ENCODE assay signal across 21 cellular contexts in the genomic region with DNA sequence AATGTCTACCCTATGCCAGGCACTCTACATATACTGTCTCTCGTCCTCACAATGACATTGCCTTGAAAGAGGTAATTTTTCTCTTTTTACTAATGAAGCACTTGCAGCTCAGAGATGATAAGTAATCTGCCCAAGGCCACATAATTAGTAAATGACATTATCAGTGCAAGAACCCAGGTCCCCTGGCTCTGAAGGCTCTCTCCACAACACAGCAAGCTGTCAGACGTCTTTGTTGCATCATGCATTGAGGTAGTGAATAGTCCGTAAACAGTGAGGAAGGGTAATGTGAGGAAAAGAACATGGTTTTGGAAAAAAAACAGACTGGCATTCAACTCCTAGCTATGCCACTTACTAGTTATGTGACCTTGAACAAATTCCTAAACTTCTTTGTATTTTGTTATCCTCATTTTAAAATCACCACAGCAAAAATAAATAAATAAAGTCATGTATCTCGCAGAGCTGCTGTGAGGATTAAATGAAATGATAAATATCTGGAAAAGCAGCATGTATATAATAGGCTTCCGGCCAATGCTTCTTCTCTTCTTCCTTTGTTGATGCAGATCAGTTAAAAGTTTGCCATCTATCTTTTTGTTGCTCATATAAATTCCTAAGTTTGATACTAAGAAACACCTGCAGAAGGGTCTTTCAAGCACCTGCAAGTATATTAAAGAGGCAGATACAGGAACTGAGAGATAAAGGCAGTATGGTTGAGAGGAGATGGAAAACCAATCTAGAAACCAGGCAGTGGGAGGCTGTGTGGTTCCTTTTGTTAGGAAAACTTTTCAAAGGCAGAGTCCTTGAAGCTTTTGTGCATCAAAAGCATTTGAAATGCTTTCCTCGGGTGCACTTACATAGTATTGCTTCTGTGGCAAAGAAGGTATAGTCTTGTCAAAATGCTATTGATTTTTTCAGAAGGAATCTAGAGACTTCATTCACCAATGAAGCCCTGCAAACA.
DNase-seq lines count a peak whose midpoint lies in the region; ATAC-seq and TF ChIP-seq lines count a peak whose summit lies in the region.
"Had no signal": no experiment of that assay in that cellular context is flagged by ENCODE, and none has a peak within 500 bp of the region (broad histone marks: within the 10 kb centered on the region; RNA-seq: fewer than 3 reads in every experiment).

No MANE protein-coding gene starts in this region.

- dilution Hi-C loops in IMR-90 (cut with HindIII; ENCODE audit: low sequenced_read_pairs, unreplicated experiment), result no loop called here

- H3K9me3 Mint-ChIP-seq in activated T-helper 17 cell treated with anti-CD3 and anti-CD28 coated beads, Interleukin-2, amount 50 U/mL, for 72 hours, result peaks cover 10% of the 10 kb centered on the region
- H3K9me3 Mint-ChIP-seq: IgD-negative memory B cell had no signal

- H2BK15ac ChIP-seq in IMR-90 (ENCODE audit: low read depth, low read length) (peak overlapping the region; percentile 72), neuronal stem cell (ENCODE audit: low read length) (no peak overlapping the region)

- no peak overlapping the region for H2AK9ac ChIP-seq in IMR-90 (replicated peaks; ENCODE audit: low read depth, low read length, poor library complexity)

- H3K4me2 ChIP-seq in IMR-90 (ENCODE audit: low read depth, low read length) (no peak overlapping the region; the same call in 1 of the 2 replicates), neuronal stem cell (ENCODE audit: insufficient read depth, low read length, poor library complexity, severe bottlenecking) (no peak overlapping the region)

- no TSS peak for BruUV-seq in IMR-90 (replicated peaks; lab: Mats Ljungman, UMichigan)

- peak overlapping the region; percentile 88; the same call in 1 of the 2 replicates for H4K5ac ChIP-seq in IMR-90 (ENCODE audit: low read depth, low read length)

- POLR2A ChIA-PET in IMR-90 (lab: Charles Lee; ENCODE audit: unreplicated experiment), result no interaction called here

- no peak for ATAC-seq in IMR-90 (ENCODE audit: low read depth)
- ATAC-seq in activated T-helper 17 cell treated with anti-CD3 and anti-CD28 coated beads, Interleukin-2, amount 50 U/mL, for 72 hours (replicated peaks), result no peak
- ATAC-seq in GM19467 (IDR thresholded peaks at IDR 0.05; ENCODE audit: unreplicated experiment), result no peak
- ATAC-seq: activated CD8-positive, alpha-beta T cell treated with anti-CD3 and anti-CD28 coated beads for 36 hours; gastrocnemius medialis; natural killer cell treated with Interleukin-12 subunit alpha and Interleukin-12 subunit beta and Interleukin-15 and Interleukin-18, amount 100 ng/mL, for 72 hours had no signal

- H3K14ac ChIP-seq in IMR-90 (replicated peaks; ENCODE audit: low read depth, low read length) (peak overlapping the region; percentile 62), neuronal stem cell (ENCODE audit: low read length) (no peak overlapping the region)

- no CpG with 5 or more reads among the region's 6 CpGs for WGBS in IMR-90 (ENCODE audit: extremely low coverage in 2 of 2, insufficient read length in 1 of 2), 2 experiments
- WGBS in neuronal stem cell (ENCODE audit: extremely low coverage in 2 of 2, insufficient read length in 2 of 2, insufficient replicate concordance in 1 of 2), 2 donors, result no CpG with 5 or more reads among the region's 6 CpGs
- WGBS in thyroid gland, 2 donors, result 86 to 88% methylated on average over 6 of the region's 6 CpGs

- H3K9me3 ChIP-seq in IMR-90 (ENCODE audit: control insufficient read depth, insufficient read depth, low read length) (no peaks in the 10 kb centered on the region), neuronal stem cell (replicated peaks in 1 of 2; ENCODE audit: control insufficient read depth in 2 of 2, insufficient read depth in 1 of 2, low read depth in 1 of 2, low read length in 2 of 2) (no peaks in the 10 kb centered on the region), thyroid gland (no peaks in the 10 kb centered on the region)
- H3K9me3 ChIP-seq: gastrocnemius medialis, HAP-1, stomach had no signal

- H3K4me1 ChIP-seq in IMR-90 (ENCODE audit: control insufficient read depth, insufficient read depth, low read length) (peaks cover 15% of the 10 kb centered on the region), neuronal stem cell (ENCODE audit: control insufficient read depth in 2 of 2, insufficient read depth in 1 of 2, low read depth in 1 of 2, low read length in 2 of 2) (peaks cover 0 to 7% of the 10 kb centered on the region in 2 donors), thyroid gland (no peaks in the 10 kb centered on the region)
- H3K4me1 ChIP-seq: gastrocnemius medialis, HAP-1 had no signal

- H3K27me3 Mint-ChIP-seq in activated T-helper 17 cell treated with anti-CD3 and anti-CD28 coated beads, Interleukin-2, amount 50 U/mL, for 72 hours, result no peaks in the 10 kb centered on the region
- H3K27me3 Mint-ChIP-seq: activated CD8-positive, alpha-beta T cell treated with anti-CD3 and anti-CD28 coated beads for 36 hours; activated T-cell treated with anti-CD3 and anti-CD28 coated beads, Interleukin-2, amount 50 U/mL, for 24 hours; IgD-negative memory B cell; natural killer cell treated with Interleukin-12 subunit alpha and Interleukin-12 subunit beta and Interleukin-15 and Interleukin-18, amount 100 ng/mL, for 72 hours had no signal

- H3K27ac ChIP-seq in IMR-90 (ENCODE audit: insufficient read depth, low read length) (peak overlapping the region; percentile 46; the same call in 1 of the 2 replicates), neuronal stem cell (replicated peaks; ENCODE audit: low read length) (no peak overlapping the region), thyroid gland (no peak overlapping the region)
- H3K27ac ChIP-seq: C4-2B, gastrocnemius medialis had no signal

- no peak for TF ChIP-seq RAD21 in IMR-90 (IDR thresholded peaks at IDR 0.05; ENCODE audit: low read length)

- H3K79me1 ChIP-seq in IMR-90 (ENCODE audit: low read depth in 1 of 2, low read length in 2 of 2), result peaks cover 0 to 17% of the 10 kb centered on the region in 2 experiments; a peak in 2 of 4 replicates
- H3K79me1 ChIP-seq in neuronal stem cell (ENCODE audit: low read depth, low read length), result no peaks in the 10 kb centered on the region

- no peak for TF ChIP-seq CTCF in IMR-90 (conservative IDR thresholded peaks at IDR 0.05; ENCODE audit: low read depth, low read length)
- no peak for TF ChIP-seq CTCF in thyroid gland (IDR thresholded peaks at IDR 0.05)

- peak overlapping the region; percentile 52; the same call in 1 of the 2 replicates for H3K23ac ChIP-seq in IMR-90 (ENCODE audit: low read depth, low read length)
- H3K23ac ChIP-seq in neuronal stem cell (ENCODE audit: low read depth, low read length, poor library complexity), result no peak overlapping the region

- H4K8ac ChIP-seq in IMR-90 (ENCODE audit: low read depth in 2 of 2, low read length in 2 of 2) (peak overlapping the region; percentile 46 to 68; a peak in 2 of 4 replicates), neuronal stem cell (ENCODE audit: low read depth, low read length) (no peak overlapping the region)

- H3K18ac ChIP-seq in IMR-90 (ENCODE audit: low read depth, low read length), result peak overlapping the region; percentile 91; the same call in 1 of the 2 replicates
- no peak overlapping the region for H3K18ac ChIP-seq in neuronal stem cell (ENCODE audit: low read length)

- peaks cover 10% of the 10 kb centered on the region for H3K9me1 ChIP-seq in IMR-90 (ENCODE audit: insufficient read depth, low read length)

- peaks cover 57% of the 10 kb centered on the region for H3K4me1 Mint-ChIP-seq in activated T-helper 17 cell treated with anti-CD3 and anti-CD28 coated beads, Interleukin-2, amount 50 U/mL, for 72 hours

- no peaks in the 10 kb centered on the region for H3K27me3 ChIP-seq in IMR-90 (ENCODE audit: control insufficient read depth, insufficient read depth, low read length)
- H3K27me3 ChIP-seq in neuronal stem cell (ENCODE audit: control insufficient read depth in 3 of 3, insufficient read depth in 3 of 3, low read depth in 1 of 3, low read length in 3 of 3), result no peaks in the 10 kb centered on the region
- no peaks in the 10 kb centered on the region for H3K27me3 ChIP-seq in thyroid gland
- H3K27me3 ChIP-seq: gastrocnemius medialis, stomach had no signal

- H3K27ac Mint-ChIP-seq in activated T-helper 17 cell treated with anti-CD3 and anti-CD28 coated beads, Interleukin-2, amount 50 U/mL, for 72 hours, result no peak overlapping the region

- DNase-seq in NCI-H82 (lab: John Stamatoyannopoulos, UW), result peak; percentile 17
- no peak for DNase-seq in NCI-H82 treated with DMSO at 0.1 percent for 48 hours (lab: John Stamatoyannopoulos, UW; ENCODE audit: unreplicated experiment)
- DNase-seq in IMR-90, result no peak
- DNase-seq in neuronal stem cell (ENCODE audit: low spot score), result peak; percentile 11
- DNase-seq in thyroid gland, result no peak
- no peak for DNase-seq in dedifferentiated amniotic fluid mesenchymal stem cell (ENCODE audit: extremely low spot score)
- DNase-seq: activated CD8-positive, alpha-beta T cell treated with anti-CD3 and anti-CD28 coated beads for 36 hours; activated T-cell treated with anti-CD3 and anti-CD28 coated beads, Interleukin-2, amount 50 U/mL, for 24 hours; central memory CD4-positive, alpha-beta T cell; gastrocnemius medialis; GF-D8; MM.1S; NCI-H345; stimulated activated CD4-positive, alpha-beta T cell treated with anti-CD3 and anti-CD28 coated beads, Interleukin-2, amount 100 ng/mL, for 24 hours; stomach had no signal

- H3K56ac ChIP-seq in IMR-90 (ENCODE audit: extremely low read depth, insufficient read depth, low read length), result peak overlapping the region; percentile 43; the same call in 1 of the 2 replicates

- H2AK5ac ChIP-seq in IMR-90 (ENCODE audit: low read depth, low read length) (peak overlapping the region; percentile 85), neuronal stem cell (ENCODE audit: low read depth, low read length) (no peak overlapping the region)

- peaks cover 8% of the 10 kb centered on the region for H3K36me3 Mint-ChIP-seq in activated T-helper 17 cell treated with anti-CD3 and anti-CD28 coated beads, Interleukin-2, amount 50 U/mL, for 72 hours (ENCODE audit: low read depth)
- H3K36me3 Mint-ChIP-seq: IgD-negative memory B cell; natural killer cell treated with Interleukin-12 subunit alpha and Interleukin-12 subunit beta and Interleukin-15 and Interleukin-18, amount 100 ng/mL, for 72 hours had no signal

- H2BK20ac ChIP-seq in IMR-90 (ENCODE audit: low read depth, low read length), result peak overlapping the region; percentile 89

- H3K4me3 ChIP-seq in IMR-90 (ENCODE audit: insufficient read depth, low read depth, low read length) (no peak overlapping the region), neuronal stem cell (ENCODE audit: low read length in 2 of 2) (no peak overlapping the region), thyroid gland (replicated peaks in 1 of 3) (no peak overlapping the region)
- H3K4me3 ChIP-seq: gastrocnemius medialis, HAP-1, stomach had no signal

- H4K91ac ChIP-seq in IMR-90 (ENCODE audit: insufficient read depth, low read depth, low read length), result peak overlapping the region; percentile 86
- H4K91ac ChIP-seq in neuronal stem cell (ENCODE audit: low read depth, low read length, poor library complexity), result no peak overlapping the region

- TF ChIP-seq POLR2A in IMR-90 (IDR thresholded peaks at IDR 0.05; ENCODE audit: low read depth, low read length) (no peak), thyroid gland (IDR thresholded peaks at IDR 0.05) (no peak)

- H3K36me3 ChIP-seq in IMR-90 (ENCODE audit: control insufficient read depth, insufficient read depth, low read length) (no peaks in the 10 kb centered on the region), neuronal stem cell (replicated peaks in 1 of 2; ENCODE audit: control insufficient read depth in 2 of 2, insufficient read depth in 2 of 2, low read length in 2 of 2) (no peaks in the 10 kb centered on the region), thyroid gland (no peaks in the 10 kb centered on the region)
- H3K36me3 ChIP-seq: gastrocnemius medialis, HAP-1, stomach had no signal

- peak overlapping the region; percentile 80 for H3K4ac ChIP-seq in IMR-90 (ENCODE audit: low read depth, low read length)
- no peak overlapping the region for H3K4ac ChIP-seq in neuronal stem cell (ENCODE audit: low read length)

- no peak overlapping the region for H2AFZ ChIP-seq in IMR-90 (replicated peaks; ENCODE audit: low read length, poor library complexity)
- H2AFZ ChIP-seq in neuronal stem cell (ENCODE audit: low read length), result no peak overlapping the region

- H3K9ac ChIP-seq in IMR-90 (ENCODE audit: low read depth, low read length) (no peak overlapping the region), neuronal stem cell (ENCODE audit: low read depth, low read length, poor library complexity) (no peak overlapping the region)

- in situ Hi-C loops in IMR-90 (cut with MboI; ENCODE audit: low sequenced_read_pairs), result no loop called here

- CTCF ChIA-PET in IMR-90 (lab: Yijun Ruan, JAX), result interaction anchor here (0.7 kb wide), 1 partner anchor 23 kb away, joined by 3 read pairs; no protein-coding TSS in a partner anchor

- intact Hi-C loops in IMR-90 (cut with micrococcal nuclease), result loop anchor here (5.0 to 10.0 kb wide), 2 partner anchors 79 to 248 kb away; no protein-coding TSS in a partner anchor
- intact Hi-C loops in thyroid gland (cut with DNase I), result no loop called here

- H3K4me3 Mint-ChIP-seq in activated T-helper 17 cell treated with anti-CD3 and anti-CD28 coated beads, Interleukin-2, amount 50 U/mL, for 72 hours, result peak overlapping the region; percentile 74
- H3K4me3 Mint-ChIP-seq: activated CD8-positive, alpha-beta T cell treated with anti-CD3 and anti-CD28 coated beads for 36 hours; natural killer cell treated with Interleukin-12 subunit alpha and Interleukin-12 subunit beta and Interleukin-15 and Interleukin-18, amount 100 ng/mL, for 72 hours had no signal

- H4K20me1 ChIP-seq in IMR-90 (ENCODE audit: insufficient read depth, low read length), result no peaks in the 10 kb centered on the region

- H2BK5ac ChIP-seq in IMR-90 (ENCODE audit: low read depth, low read length, poor library complexity, severe bottlenecking), result peak overlapping the region; percentile 82
- no peak overlapping the region for H2BK5ac ChIP-seq in neuronal stem cell (ENCODE audit: low read length)

- H2BK12ac ChIP-seq in neuronal stem cell (ENCODE audit: low read length), result no peak overlapping the region

- H2BK120ac ChIP-seq in IMR-90 (ENCODE audit: low read depth, low read length) (peak overlapping the region; percentile 88), neuronal stem cell (ENCODE audit: low read depth, low read length) (no peak overlapping the region)

Comparison
In these comparisons a context has a peak if more than half of its experiments do, and no peak if none do; other contexts are left out.
1. DNase-seq: peak in NCI-H82 (single experiment) and neuronal stem cell (single experiment); none in NCI-H82 treated with DMSO at 0.1 percent for 48 hours (single experiment), IMR-90 (single experiment), thyroid gland (0 of 2) and dedifferentiated amniotic fluid mesenchymal stem cell (single experiment).